In genomic region chr1:217089239-217090014, GRCh38 we compare ENCODE assay signal across 8 cellular contexts.
DNase-seq lines count a peak whose midpoint lies in the region; ATAC-seq and TF ChIP-seq lines count a peak whose summit lies in the region.

No MANE protein-coding gene starts in this region.

- H3K4me1 ChIP-seq in PC-9 (replicated peaks; ENCODE audit: insufficient read depth), result no peaks in the 10 kb centered on the region

- H3K27ac Mint-ChIP-seq in nephron progenitor cell (no peak overlapping the region), osteocyte (ENCODE audit: unreplicated experiment) (no peak overlapping the region)

- H3K4me3 Mint-ChIP-seq in nephron progenitor cell (peak overlapping the region; percentile 93), osteocyte (ENCODE audit: unreplicated experiment) (no peak overlapping the region)

- intact Hi-C loops in PC-9 (cut with micrococcal nuclease; ENCODE audit: unreplicated experiment), result no loop called here

- H3K9me3 Mint-ChIP-seq in nephron progenitor cell (no peaks in the 10 kb centered on the region), osteocyte (ENCODE audit: unreplicated experiment) (no peaks in the 10 kb centered on the region)

- H3K4me1 Mint-ChIP-seq in nephron progenitor cell (peaks cover 35% of the 10 kb centered on the region), osteocyte (ENCODE audit: unreplicated experiment) (peaks cover 3% of the 10 kb centered on the region)

- no peaks in the 10 kb centered on the region for H4K20me1 ChIP-seq in PC-9 (ENCODE audit: insufficient read depth)

- no peaks in the 10 kb centered on the region for H3K9me3 ChIP-seq in PC-9 (ENCODE audit: insufficient read depth, low read depth)

- H3K27me3 ChIP-seq in H7 (ENCODE audit: control insufficient read depth, insufficient read depth, low read length) (peaks cover 39% of the 10 kb centered on the region), PC-9 (ENCODE audit: insufficient read depth, low read depth) (no peaks in the 10 kb centered on the region; the same call in 1 of the 2 replicates)

- H3K79me2 ChIP-seq in PC-9 (ENCODE audit: low read depth), result no peaks in the 10 kb centered on the region

- peak overlapping the region; percentile 44 for H3K4me3 ChIP-seq in H7 (ENCODE audit: insufficient read depth, low read depth, low read length)
- H3K4me3 ChIP-seq in PC-9, result peak overlapping the region; percentile 26; the same call in 1 of the 2 replicates
- peak overlapping the region; percentile 62 for H3K4me3 ChIP-seq in fibroblast of the aortic adventitia (ENCODE audit: low read depth, low read length)

- H3K4me2 ChIP-seq in PC-9, result peak overlapping the region; percentile 47; the same call in 1 of the 2 replicates

- H3K27me3 Mint-ChIP-seq in nephron progenitor cell (ENCODE audit: low read depth, poor library complexity) (peaks cover 54% of the 10 kb centered on the region), osteocyte (ENCODE audit: unreplicated experiment) (peaks cover 26% of the 10 kb centered on the region)

- no peaks in the 10 kb centered on the region for H3K36me3 Mint-ChIP-seq in nephron progenitor cell (ENCODE audit: low read depth)
- H3K36me3 Mint-ChIP-seq in osteocyte (ENCODE audit: unreplicated experiment), result no peaks in the 10 kb centered on the region

- TF ChIP-seq CTCF in PC-9 (conservative IDR thresholded peaks at IDR 0.05) (no peak), fibroblast of the aortic adventitia (IDR thresholded peaks at IDR 0.05; ENCODE audit: insufficient read depth, low read length) (no peak), nephron progenitor cell (IDR thresholded peaks at IDR 0.05) (no peak), osteocyte (IDR thresholded peaks at IDR 0.05) (no peak)

- H3K36me3 ChIP-seq in H7 (replicated peaks; ENCODE audit: control insufficient read depth, insufficient read depth, low read length) (no peaks in the 10 kb centered on the region), PC-9 (ENCODE audit: low read depth) (no peaks in the 10 kb centered on the region)

- BruUV-seq in PC-9 (replicated peaks; lab: Mats Ljungman, UMichigan), result no TSS peak

- no peak overlapping the region for H2AFZ ChIP-seq in PC-9

- no peak for ATAC-seq in HG03135 (IDR thresholded peaks at IDR 0.05; ENCODE audit: unreplicated experiment)

- H3K27ac ChIP-seq in PC-9, result no peak overlapping the region

- DNase-seq in H7 (peak; percentile 52), PC-9 (no peak), fibroblast of the aortic adventitia (ENCODE audit: low read depth) (peak; percentile 49), nephron progenitor cell (peak; percentile 52), osteocyte (ENCODE audit: extremely low spot score, unreplicated experiment) (no peak), NCI-H187 (lab: John Stamatoyannopoulos, UW) (no peak)
- no peak for DNase-seq in activated CD4-positive, CD25-positive, alpha-beta regulatory T cell treated with anti-CD3 and anti-CD28 coated beads, Interleukin-2, amount 50 U/mL, for 72 hours

- CTCF ChIA-PET in PC-9 (lab: Charles Lee), result no interaction called here

- H3K9me2 ChIP-seq in PC-9 (ENCODE audit: insufficient read depth), result no peaks in the 10 kb centered on the region

- POLR2A ChIA-PET in PC-9 (lab: Charles Lee; ENCODE audit: unreplicated experiment), result no interaction called here

- no peaks in the 10 kb centered on the region for H3F3A ChIP-seq in PC-9 (ENCODE audit: insufficient read depth, low read depth)

Comparison
In these comparisons a context has a peak if more than half of its experiments do, and no peak if none do; other contexts are left out.
1. DNase-seq: peak in H7 (single experiment), fibroblast of the aortic adventitia (single experiment) and nephron progenitor cell (single experiment); none in PC-9 (0 of 2), osteocyte (single experiment), activated CD4-positive, CD25-positive, alpha-beta regulatory T cell treated with anti-CD3 and anti-CD28 coated beads, Interleukin-2, amount 50 U/mL, for 72 hours (single experiment) and NCI-H187 (0 of 2).
2. Peak in every context shown above with its lines, with median percentiles within 50 percentile points of each other: H3K4me3 ChIP-seq.